8 cellular contexts compared by ENCODE assay signal in genomic region chr2:43222472-43223146, GRCh38. TPM values are rescaled to one million over a fixed set of nuclear protein-coding genes. Genes with fewer than 3 reads are reported as not detected.
A peak's percentile ranks its signal among the peaks of the same experiment; 100 is the strongest.
DNase-seq lines count a peak whose midpoint lies in the region; ATAC-seq, FAIRE-seq and TF ChIP-seq lines count a peak whose summit lies in the region.

No MANE protein-coding gene starts in this region.

- no TSS peak for BruUV-seq in endothelial cell of umbilical vein (replicated peaks; lab: Mats Ljungman, UMichigan)

- TF ChIP-seq CTCF in endothelial cell of umbilical vein (IDR thresholded peaks at IDR 0.05; ENCODE audit: extremely low read depth in 1 of 2, insufficient read depth in 1 of 2, low read depth in 1 of 2, low read length in 2 of 2) (no peak), neutrophil (IDR thresholded peaks at IDR 0.05) (no peak)

- H3K27ac ChIP-seq in endothelial cell of umbilical vein (ENCODE audit: insufficient read depth, low read depth, low read length) (peak overlapping the region; percentile 88), neutrophil (peak overlapping the region; percentile 97)

- H3K79me2 ChIP-seq in endothelial cell of umbilical vein (ENCODE audit: control insufficient read depth, insufficient read depth, low read length), result peaks cover 49% of the 10 kb centered on the region

- no peaks in the 10 kb centered on the region for H3K27me3 ChIP-seq in endothelial cell of umbilical vein (ENCODE audit: control insufficient read depth in 2 of 2, insufficient read depth in 2 of 2, low read length in 2 of 2)
- H3K27me3 ChIP-seq in neutrophil, result no peaks in the 10 kb centered on the region

- TF ChIP-seq POLR2A in endothelial cell of umbilical vein (IDR thresholded peaks at IDR 0.05; ENCODE audit: low read depth, low read length), result no peak

- no peaks in the 10 kb centered on the region for H3K9me1 ChIP-seq in endothelial cell of umbilical vein (replicated peaks; ENCODE audit: control insufficient read depth, extremely low read depth, insufficient read depth, low read length)

- H3K4me1 ChIP-seq in endothelial cell of umbilical vein (ENCODE audit: control insufficient read depth, extremely low read depth, insufficient read depth, low read length) (peaks cover 54% of the 10 kb centered on the region), neutrophil (ENCODE audit: control insufficient read depth in 1 of 2, insufficient read depth in 1 of 2, low read depth in 1 of 2, low read length in 1 of 2) (peaks cover 54 to 66% of the 10 kb centered on the region in 2 experiments)

- FAIRE-seq in endothelial cell of umbilical vein (lab: Jason Lieb, UNC), result peak; percentile 49

- no peak for ATAC-seq in GM19324 (IDR thresholded peaks at IDR 0.05; ENCODE audit: low FRiP score, unreplicated experiment)
- ATAC-seq in GM19452 (IDR thresholded peaks at IDR 0.05; ENCODE audit: unreplicated experiment), result no peak
- ATAC-seq in GM19397 (IDR thresholded peaks at IDR 0.05; ENCODE audit: unreplicated experiment), result no peak

- H4K20me1 ChIP-seq in endothelial cell of umbilical vein (replicated peaks; ENCODE audit: control insufficient read depth, extremely low read depth, insufficient read depth, low read length), result no peaks in the 10 kb centered on the region

- POLR2A ChIA-PET in endothelial cell of umbilical vein (lab: Charles Lee), result interaction anchor here (1.0 to 3.4 kb wide), 5 partner anchors 48 to 268 kb away, joined by 3 to 12 read pairs (median 4); no protein-coding TSS in a partner anchor

- H3K36me3 ChIP-seq in endothelial cell of umbilical vein (ENCODE audit: control insufficient read depth in 2 of 2, extremely low read depth in 1 of 2, insufficient read depth in 2 of 2, low read length in 2 of 2) (peaks cover 0 to 6% of the 10 kb centered on the region in 2 experiments), neutrophil (peaks cover 44% of the 10 kb centered on the region)

- dilution Hi-C loops in endothelial cell of umbilical vein (cut with MboI; ENCODE audit: extremely low pct_ligation_motif_present, low sequenced_read_pairs), result loop anchor here (10.0 kb wide), 1 partner anchor 48 kb away; no protein-coding TSS in a partner anchor

- intact Hi-C loops in endothelial cell of umbilical vein (cut with micrococcal nuclease), result loop anchor here (1.0 to 5.0 kb wide), 5 partner anchors 48 to 180 kb away; no protein-coding TSS in a partner anchor

- H2AFZ ChIP-seq in endothelial cell of umbilical vein (ENCODE audit: low read depth, low read length), result no peak overlapping the region

- peak overlapping the region; percentile 85 for H3K4me2 ChIP-seq in endothelial cell of umbilical vein (ENCODE audit: insufficient read depth, low read length)

- CTCF ChIA-PET in endothelial cell of umbilical vein (lab: Charles Lee), result interaction anchor here (0.5 to 12.8 kb wide), 17 partner anchors 42 to 364 kb away, joined by 3 to 240 read pairs (median 6); no protein-coding TSS in a partner anchor

- H3K9me3 ChIP-seq in endothelial cell of umbilical vein (replicated peaks; ENCODE audit: control insufficient read depth, insufficient read depth, low read length), result no peaks in the 10 kb centered on the region
- H3K9me3 ChIP-seq in neutrophil, result peaks cover 5% of the 10 kb centered on the region

- H3K4me3 ChIP-seq in endothelial cell of umbilical vein (replicated peaks in 1 of 3; ENCODE audit: insufficient read depth in 1 of 3, low read depth in 1 of 3, low read length in 3 of 3) (peak overlapping the region in 2 of 3 experiments; percentile 90 to 93), neutrophil (ENCODE audit: low read depth in 1 of 2, low read length in 1 of 2) (peak overlapping the region; percentile 99 to 100)

- H3K9ac ChIP-seq in endothelial cell of umbilical vein (replicated peaks; ENCODE audit: extremely low read depth, insufficient read depth, low read length), result peak overlapping the region; percentile 90

- peak; percentile 41 for DNase-seq in EH (ENCODE audit: low read depth)
- peak; percentile 28 for DNase-seq in RPMI7951 (ENCODE audit: low read depth)
- no peak for DNase-seq in endothelial cell of umbilical vein (ENCODE audit: low read depth, low spot score)
- DNase-seq in OCI-M2 (lab: John Stamatoyannopoulos, UW; ENCODE audit: unreplicated experiment), result no peak

TF ChIP-seq in endothelial cell of umbilical vein, 7 proteins besides CTCF, POLR2A, EP300 and RAD21:
- TF ChIP-seq MAX (IDR thresholded peaks at IDR 0.05; ENCODE audit: insufficient read depth, insufficient read length) (no peak), GATA2 (IDR thresholded peaks at IDR 0.05; ENCODE audit: insufficient read depth, insufficient read length, low read depth, low read length) (no peak), POLR2AphosphoS5 (IDR thresholded peaks at IDR 0.05; ENCODE audit: insufficient read depth, low read depth, low read length) (no peak), MYC (IDR thresholded peaks at IDR 0.05; ENCODE audit: low read depth, low read length) (no peak), FOS (IDR thresholded peaks at IDR 0.05; ENCODE audit: borderline replicate concordance, insufficient read depth, low read length) (no peak), EZH2 (IDR thresholded peaks at IDR 0.05; ENCODE audit: borderline replicate concordance, low read depth, low read length, severe bottlenecking) (no peak), JUN (IDR thresholded peaks at IDR 0.05; ENCODE audit: borderline replicate concordance, insufficient read depth, insufficient read length, low read depth) (no peak)

RNA-seq across cellular contexts. Expression of gene ZFP36L2, which starts 3.8 kb away (rescaled TPM):
- total RNA-seq in RPMI7951 (2014; rRNA removed; shearing (Covaris generic)), result 6.4 and 9.1 TPM in 2 replicates
- total RNA-seq in endothelial cell of umbilical vein, result 73.4 and 75.9 TPM in 2 replicates
- 13.2 and 14.5 TPM in 2 replicates for polyA plus RNA-seq in endothelial cell of umbilical vein
- 10.2 and 12.1 TPM in 2 replicates for polyA plus RNA-seq in endothelial cell of umbilical vein (2011; cell fraction: cytosol; rRNA removed)
- 15.6 and 20.8 TPM in 2 replicates for polyA plus RNA-seq in endothelial cell of umbilical vein (2011; cell fraction: nucleus; rRNA removed)
- 28.9 and 35.9 TPM in 2 replicates for polyA plus RNA-seq in endothelial cell of umbilical vein (2012)
- polyA minus RNA-seq in endothelial cell of umbilical vein, result 6.9 and 10.8 TPM in 2 replicates
- polyA minus RNA-seq in endothelial cell of umbilical vein (2011; cell fraction: cytosol; rRNA and poly(A)+ RNA removed), result 20.3 TPM
- 11.7 and 17.1 TPM in 2 replicates for polyA minus RNA-seq in endothelial cell of umbilical vein (2011; cell fraction: nucleus; rRNA and poly(A)+ RNA removed)

Comparison
In these comparisons a context has a peak if more than half of its experiments do, and no peak if none do; other contexts are left out.
1. DNase-seq: peak in EH (single experiment) and RPMI7951 (single experiment); none in endothelial cell of umbilical vein (single experiment) and OCI-M2 (single experiment).